In the genomic region with DNA sequence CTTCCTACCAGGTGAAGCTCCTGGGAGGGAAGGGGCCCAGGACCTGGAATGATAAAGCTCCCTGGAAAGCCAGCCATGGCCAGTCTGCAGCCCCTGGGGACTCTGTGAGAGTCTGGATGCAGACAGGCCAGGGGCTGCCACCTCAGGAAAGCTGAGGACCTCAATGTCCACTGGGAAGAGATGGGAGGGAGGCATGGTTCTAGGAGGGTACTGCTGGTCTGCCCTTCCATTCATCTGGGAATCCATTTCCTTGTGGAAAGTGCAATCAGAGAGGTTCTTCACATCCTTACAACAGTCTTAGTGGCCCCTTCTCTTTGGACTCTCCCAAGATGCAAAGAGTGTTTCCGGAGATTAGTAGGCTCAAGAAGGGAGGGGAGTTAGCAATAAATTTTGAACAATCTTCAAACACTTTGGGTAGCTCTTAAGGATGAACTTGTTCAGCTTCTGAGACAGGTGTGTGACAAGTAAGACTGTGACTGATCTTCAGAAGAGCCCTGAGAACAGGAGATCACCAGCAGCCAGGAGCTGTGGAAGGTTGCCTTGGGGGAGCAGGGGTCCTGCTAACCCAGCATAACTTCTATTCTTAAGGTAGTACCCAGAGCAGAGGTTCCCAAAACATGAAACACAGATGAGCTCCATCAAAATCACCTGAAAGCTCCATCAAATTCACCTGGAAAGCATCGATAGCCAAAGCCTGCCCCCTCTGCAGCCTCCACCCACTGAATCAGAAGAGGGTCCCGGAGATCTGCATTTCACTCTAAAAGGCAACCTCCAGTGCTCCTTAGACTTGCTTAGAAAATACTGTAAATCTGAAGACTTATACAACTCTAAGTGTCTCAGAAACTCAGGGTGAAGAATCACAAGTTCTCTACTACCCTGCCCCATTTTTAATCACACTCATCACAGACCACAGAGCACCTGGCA, we compare ENCODE assay signal across 13 cellular contexts. TPM values are rescaled to one million over a fixed set of nuclear protein-coding genes. Genes with fewer than 3 reads are reported as not detected.
A peak's percentile ranks its signal among the peaks of the same experiment; 100 is the strongest.
DNase-seq lines count a peak whose midpoint lies in the region; ATAC-seq, FAIRE-seq and TF ChIP-seq lines count a peak whose summit lies in the region.
"Had no signal": no experiment of that assay in that cellular context is flagged by ENCODE, and none has a peak within 500 bp of the region (broad histone marks: within the 10 kb centered on the region; RNA-seq: fewer than 3 reads in every experiment).

No MANE protein-coding gene starts in this region.

- in situ Hi-C loops in GM12878 (cut with MboI), result no loop called here

- no peaks in the 10 kb centered on the region for H4K20me1 ChIP-seq in GM12878 (ENCODE audit: control insufficient read depth, insufficient read depth)

- peak overlapping the region; percentile 74 for H3K4me3 ChIP-seq in Jurkat, Clone E6-1 (ENCODE audit: low read length)
- H3K4me3 ChIP-seq in GM12878, result peak overlapping the region; percentile 57; the same call in 1 of the 2 replicates
- no peak overlapping the region for H3K4me3 ChIP-seq in MG63

- H3K27me3 ChIP-seq in GM12878 (replicated peaks in 1 of 2; ENCODE audit: control insufficient read depth in 2 of 2, insufficient read depth in 2 of 2, low read length in 1 of 2) (no peaks in the 10 kb centered on the region), MG63 (no peaks in the 10 kb centered on the region)

- no peak for FAIRE-seq in GM12878 (lab: Jason Lieb, UNC)
- FAIRE-seq: astrocyte, endothelial cell of umbilical vein, urothelium cell line had no signal

- TF ChIP-seq POLR2A in GM12878 (IDR thresholded peaks at IDR 0.05; ENCODE audit: low read depth, low read length), result no peak

- peak overlapping the region; percentile 99 for H3K27ac Mint-ChIP-seq in stimulated activated effector memory CD8-positive, alpha-beta T cell treated with anti-CD3 and anti-CD28 coated beads, Interleukin-12 subunit alpha, Interleukin-12 subunit beta, amount 100 ng/mL, for 72 hours
- H3K27ac Mint-ChIP-seq in endothelial cell (ENCODE audit: unreplicated experiment), result no peak overlapping the region

- ATAC-seq in GM19351 (IDR thresholded peaks at IDR 0.05; ENCODE audit: unreplicated experiment), result peak; percentile 25
- peak; percentile 13; the same call in 2 of the 3 replicates for ATAC-seq in GM12878
- no peak for ATAC-seq in stimulated activated effector memory CD8-positive, alpha-beta T cell treated with anti-CD3 and anti-CD28 coated beads, Interleukin-12 subunit alpha, Interleukin-12 subunit beta, amount 100 ng/mL, for 72 hours
- no peak for ATAC-seq in sciatic nerve

- peak overlapping the region; percentile 96 for H3K27ac ChIP-seq in GM12878 (ENCODE audit: control insufficient read depth, insufficient read depth)

- CTCF ChIA-PET in GM12878 (lab: Yijun Ruan, JAX), result interaction anchor here (1.0 to 1.7 kb wide), 3 partner anchors 11 to 82 kb away, joined by 3 to 5 read pairs (median 3); no protein-coding TSS in a partner anchor

- peaks cover 15% of the 10 kb centered on the region for H3K79me2 ChIP-seq in GM12878 (ENCODE audit: control insufficient read depth, insufficient read depth, low read length)

- no peaks in the 10 kb centered on the region for H3K27me3 Mint-ChIP-seq in endothelial cell (ENCODE audit: unreplicated experiment)

- peak overlapping the region; percentile 93 for H3K4me2 ChIP-seq in GM12878 (ENCODE audit: control insufficient read depth, insufficient read depth)

- H3K9me3 Mint-ChIP-seq in stimulated activated effector memory CD8-positive, alpha-beta T cell treated with anti-CD3 and anti-CD28 coated beads, Interleukin-12 subunit alpha, Interleukin-12 subunit beta, amount 100 ng/mL, for 72 hours, result no peaks in the 10 kb centered on the region
- no peaks in the 10 kb centered on the region for H3K9me3 Mint-ChIP-seq in endothelial cell (ENCODE audit: unreplicated experiment)

- H3K4me1 Mint-ChIP-seq in stimulated activated effector memory CD8-positive, alpha-beta T cell treated with anti-CD3 and anti-CD28 coated beads, Interleukin-12 subunit alpha, Interleukin-12 subunit beta, amount 100 ng/mL, for 72 hours, result peaks cover 54% of the 10 kb centered on the region
- H3K4me1 Mint-ChIP-seq in endothelial cell (ENCODE audit: unreplicated experiment), result peaks cover 4% of the 10 kb centered on the region

- TF ChIP-seq RAD21 in GM12878 (IDR thresholded peaks at IDR 0.05; ENCODE audit: insufficient read depth, low read depth, low read length), result no peak

- no peak for TF ChIP-seq EP300 in GM12878 (IDR thresholded peaks at IDR 0.05; ENCODE audit: borderline replicate concordance in 1 of 2, control insufficient read depth in 1 of 2, low read depth in 2 of 2, low read length in 2 of 2)

- no TSS peak for BruUV-seq in GM12878 (replicated peaks; lab: Mats Ljungman, UMichigan)

- no peak for DNase-seq in Jurkat, Clone E6-1 (ENCODE audit: low read depth, low spot score)
- DNase-seq in GM12878 (ENCODE audit: low read depth, low spot score) (no peak), MG63 (no peak), sciatic nerve (ENCODE audit: low spot score) (no peak), endothelial cell (ENCODE audit: low spot score) (no peak)
- DNase-seq in stimulated activated effector memory CD8-positive, alpha-beta T cell treated with anti-CD3 and anti-CD28 coated beads, Interleukin-12 subunit alpha, Interleukin-12 subunit beta, amount 100 ng/mL, for 72 hours (ENCODE audit: low spot score in 2 of 2), result no peak
- DNase-seq: hippocampal formation, NCI-H2081, retina had no signal

- RAD21 ChIA-PET in GM12878 (lab: Charles Lee; ENCODE audit: unreplicated experiment), result interaction anchor here (1.2 to 1.8 kb wide), 2 partner anchors 30 to 138 kb away, joined by 3 to 4 read pairs; a partner anchor contains a TSS

- H3K4me1 ChIP-seq in GM12878 (ENCODE audit: control insufficient read depth, insufficient read depth, low read length), result peaks cover 14% of the 10 kb centered on the region

- peak overlapping the region; percentile 76 for H2AFZ ChIP-seq in GM12878 (ENCODE audit: control insufficient read depth, low read depth, low read length)

- H3K4me3 Mint-ChIP-seq in stimulated activated effector memory CD8-positive, alpha-beta T cell treated with anti-CD3 and anti-CD28 coated beads, Interleukin-12 subunit alpha, Interleukin-12 subunit beta, amount 100 ng/mL, for 72 hours, result peak overlapping the region; percentile 89
- H3K4me3 Mint-ChIP-seq in endothelial cell (ENCODE audit: unreplicated experiment), result no peak overlapping the region

- SMC1A ChIA-PET in GM12878 (lab: Charles Lee; ENCODE audit: uncharacterized antibody, unreplicated experiment), result interaction anchor here (1.0 to 1.9 kb wide), 11 partner anchors 10 to 138 kb away, joined by 3 to 7 read pairs (median 4); a partner anchor contains a TSS

- TF ChIP-seq CTCF in GM12878 (IDR thresholded peaks at IDR 0.05 in 2 of 3, conservative IDR thresholded peaks at IDR 0.05 in 1 of 3; ENCODE audit: control insufficient read depth in 2 of 3, extremely low read depth in 1 of 3, insufficient read depth in 1 of 3, low read depth in 3 of 3, low read length in 3 of 3) (no peak), endothelial cell (IDR thresholded peaks at IDR 0.05; ENCODE audit: unreplicated experiment) (no peak)

- peak overlapping the region; percentile 87; the same call in 1 of the 2 replicates for H3K9ac ChIP-seq in GM12878 (ENCODE audit: control insufficient read depth, insufficient read depth, low read length)

- H3K36me3 ChIP-seq in GM12878 (ENCODE audit: control insufficient read depth in 2 of 2, insufficient read depth in 2 of 2, low read length in 1 of 2) (0 out of 4 replicates have a peak, but pooled peaks cover 0 to 2% of the 10 kb centered on the region in 2 experiments), MG63 (no peaks in the 10 kb centered on the region)

- intact Hi-C loops in GM12878 (cut with micrococcal nuclease; ENCODE audit: unreplicated experiment), result no loop called here
- intact Hi-C loops in sciatic nerve (cut with DNase I), result loop anchor here (10.0 kb wide), 1 partner anchor 1490 kb away; no protein-coding TSS in a partner anchor

- H3K9me3 ChIP-seq in GM12878 (replicated peaks; ENCODE audit: control insufficient read depth, insufficient read depth, low read length), result no peaks in the 10 kb centered on the region
- H3K9me3 ChIP-seq in MG63, result no peaks in the 10 kb centered on the region

- POLR2A ChIA-PET in GM12878 (lab: Charles Lee), result interaction anchor here (1.1 to 1.7 kb wide), 3 partner anchors 9 to 22 kb away, joined by 3 to 5 read pairs (median 4); no protein-coding TSS in a partner anchor

- WGBS in GM12878 (ENCODE audit: insufficient coverage, insufficient replicate concordance, low lambda C conversion rate, missing lambda C conversion rate), result 33% methylated on average over 3 of the region's 3 CpGs

- peaks cover 48% of the 10 kb centered on the region for H3K36me3 Mint-ChIP-seq in stimulated activated effector memory CD8-positive, alpha-beta T cell treated with anti-CD3 and anti-CD28 coated beads, Interleukin-12 subunit alpha, Interleukin-12 subunit beta, amount 100 ng/mL, for 72 hours
- H3K36me3 Mint-ChIP-seq in endothelial cell (ENCODE audit: low read depth, unreplicated experiment), result no peaks in the 10 kb centered on the region

RNA-seq across cellular contexts. Expression of a gene that starts 0.6 kb away (rescaled TPM):
- polyA plus RNA-seq in Jurkat, Clone E6-1 (2012; ENCODE audit: insufficient read depth, insufficient read length), result 20.9 TPM
- total RNA-seq in GM12878 (2013; cell fraction: nucleolus; rRNA removed), result 1.4 and 1.8 TPM in 2 replicates
- 10.9 and 11.1 TPM in 2 replicates for total RNA-seq in GM12878 (2014; rRNA removed)
- 13.5 and 14.5 TPM in 2 replicates for total RNA-seq in GM12878 (2014; rRNA removed; fragmentation: Illumina TruSeq; extraction: Trizol)
- total RNA-seq in GM12878 (2021), result 9.7 and 11.6 TPM in 2 replicates
- 5.3 TPM for polyA plus RNA-seq in GM12878 (2011; ENCODE audit: low read depth)
- 2.0 and 2.1 TPM in 2 replicates for polyA plus RNA-seq in GM12878 (2011; rRNA removed)
- 2.0 and 2.1 TPM in 2 replicates for polyA plus RNA-seq in GM12878 (2011; cell fraction: cytosol; rRNA removed)
- 0.51 and 0.79 TPM in 2 replicates for polyA plus RNA-seq in GM12878 (2011; cell fraction: nucleus; rRNA removed)
- 6.2 and 8.2 TPM in 2 replicates for polyA plus RNA-seq in GM12878 (2012)
- polyA plus RNA-seq in GM12878 (2014; fragmentation: Illumina TruSeq; extraction: Trizol), result 14.6 and 15.0 TPM in 2 replicates
- 1 to 10 TPM; 5.2 to 6.9 TPM for polyA plus RNA-seq in GM12878 (2014; fragmentation: Nextera tagmentation; extraction: Ambion mirVana)
- 9.9 and 10.9 TPM in 2 replicates for polyA plus RNA-seq in GM12878 (2014; rRNA removed)
- 1 to 10 TPM; 6.6 to 8.0 TPM for polyA plus RNA-seq in GM12878 (2016; fragmentation: Nextera tagmentation; extraction: Ambion mirVana)
- 4.0 and 4.1 TPM in 2 replicates for polyA minus RNA-seq in GM12878 (2011; rRNA and poly(A)+ RNA removed)
- 1.8 and 3.7 TPM in 2 replicates for polyA minus RNA-seq in GM12878 (2011; cell fraction: cytosol; rRNA and poly(A)+ RNA removed)
- 1.3 and 1.8 TPM in 2 replicates for polyA minus RNA-seq in GM12878 (2011; cell fraction: nucleus; rRNA and poly(A)+ RNA removed)
- total RNA-seq in MG63 (2014; rRNA removed; shearing (Covaris generic); ENCODE audit: low replicate concordance), result not detected in 2 replicates
- total RNA-seq in sciatic nerve, result 1.6 TPM
- total RNA-seq in endothelial cell (ENCODE audit: unreplicated experiment), result not detected
- total RNA-seq: astrocyte, endothelial cell of umbilical vein had no signal
- polyA plus RNA-seq: endothelial cell of umbilical vein had no signal

RNA-seq across cellular contexts. Expression of a gene that starts 31.1 kb away (rescaled TPM):
- polyA plus RNA-seq in Jurkat, Clone E6-1 (2012; ENCODE audit: insufficient read depth, insufficient read length), result 1.4 TPM
- 53.2 and 58.4 TPM in 2 replicates for total RNA-seq in GM12878 (2013; cell fraction: nucleolus; rRNA removed)
- total RNA-seq in GM12878 (2014; rRNA removed) (10.3 and 12.2 TPM in 2 replicates), GM12878 (2014; rRNA removed; fragmentation: Illumina TruSeq; extraction: Trizol) (8.1 and 9.9 TPM in 2 replicates), GM12878 (2021) (13.7 and 15.9 TPM in 2 replicates), sciatic nerve (52.3 TPM), endothelial cell (ENCODE audit: unreplicated experiment) (30.3 TPM)
- polyA plus RNA-seq in GM12878 (2011; ENCODE audit: low read depth), result 1.6 TPM
- polyA plus RNA-seq in GM12878 (2011; rRNA removed) (8.5 and 11.7 TPM in 2 replicates), GM12878 (2014; fragmentation: Illumina TruSeq; extraction: Trizol) (5.2 and 8.8 TPM in 2 replicates), GM12878 (2014; fragmentation: Nextera tagmentation; extraction: Ambion mirVana) (under 1 TPM; 0.13 to 0.63 TPM), GM12878 (2014; rRNA removed) (3.4 and 4.4 TPM in 2 replicates), GM12878 (2016; fragmentation: Nextera tagmentation; extraction: Ambion mirVana) (1 to 10 TPM in 1 of 2 experiments, under 1 TPM in 1; 0.71 to 1.5 TPM)
- 6.2 and 8.4 TPM in 2 replicates for polyA plus RNA-seq in GM12878 (2011; cell fraction: cytosol; rRNA removed)
- polyA plus RNA-seq in GM12878 (2011; cell fraction: nucleus; rRNA removed), result 26.8 and 34.7 TPM in 2 replicates
- 2.1 and 2.2 TPM in 2 replicates for polyA plus RNA-seq in GM12878 (2012)
- 30.8 and 31.2 TPM in 2 replicates for polyA minus RNA-seq in GM12878 (2011; rRNA and poly(A)+ RNA removed)
- polyA minus RNA-seq in GM12878 (2011; cell fraction: cytosol; rRNA and poly(A)+ RNA removed), result 6.3 and 7.7 TPM in 2 replicates
- 35.4 and 39.3 TPM in 2 replicates for polyA minus RNA-seq in GM12878 (2011; cell fraction: nucleus; rRNA and poly(A)+ RNA removed)
- 2.4 and 2.5 TPM in 2 replicates for total RNA-seq in MG63 (2014; rRNA removed; shearing (Covaris generic); ENCODE audit: low replicate concordance)

RNA-seq across cellular contexts. Expression of a gene that starts 31.1 kb away (rescaled TPM):
- polyA plus RNA-seq in Jurkat, Clone E6-1 (2012; ENCODE audit: insufficient read depth, insufficient read length), result 70.1 TPM
- total RNA-seq in GM12878 (2013; cell fraction: nucleolus; rRNA removed), result 223 and 228 TPM in 2 replicates
- total RNA-seq in GM12878 (2014; rRNA removed) (61.2 and 70.2 TPM in 2 replicates), GM12878 (2014; rRNA removed; fragmentation: Illumina TruSeq; extraction: Trizol) (69.9 and 75.5 TPM in 2 replicates), GM12878 (2021) (59.2 and 60.4 TPM in 2 replicates), sciatic nerve (84.7 TPM), endothelial cell (ENCODE audit: unreplicated experiment) (85.9 TPM)
- 55.4 TPM for polyA plus RNA-seq in GM12878 (2011; ENCODE audit: low read depth)
- polyA plus RNA-seq in GM12878 (2011; rRNA removed) (123 and 175 TPM in 2 replicates), GM12878 (2014; fragmentation: Illumina TruSeq; extraction: Trizol) (88.2 and 93.7 TPM in 2 replicates), GM12878 (2014; fragmentation: Nextera tagmentation; extraction: Ambion mirVana) (10 to 100 TPM; 21.1 to 22.7 TPM), GM12878 (2014; rRNA removed) (54.7 and 62.4 TPM in 2 replicates), GM12878 (2016; fragmentation: Nextera tagmentation; extraction: Ambion mirVana) (10 to 100 TPM; 43.6 to 45.4 TPM)
- polyA plus RNA-seq in GM12878 (2011; cell fraction: cytosol; rRNA removed), result 63.3 and 74.1 TPM in 2 replicates
- polyA plus RNA-seq in GM12878 (2011; cell fraction: nucleus; rRNA removed), result 146 and 198 TPM in 2 replicates
- polyA plus RNA-seq in GM12878 (2012), result 61.7 and 76.5 TPM in 2 replicates
- polyA minus RNA-seq in GM12878 (2011; rRNA and poly(A)+ RNA removed), result 77.5 and 81.6 TPM in 2 replicates
- polyA minus RNA-seq in GM12878 (2011; cell fraction: cytosol; rRNA and poly(A)+ RNA removed), result 31.9 and 36.8 TPM in 2 replicates
- polyA minus RNA-seq in GM12878 (2011; cell fraction: nucleus; rRNA and poly(A)+ RNA removed), result 62.1 and 67.5 TPM in 2 replicates
- 50.6 and 64.0 TPM in 2 replicates for total RNA-seq in MG63 (2014; rRNA removed; shearing (Covaris generic); ENCODE audit: low replicate concordance)

Comparison
In these comparisons a context has a peak if more than half of its experiments do, and no peak if none do; other contexts are left out.
1. ATAC-seq: peak in GM19351 (single experiment) and GM12878 (single experiment); none in stimulated activated effector memory CD8-positive, alpha-beta T cell treated with anti-CD3 and anti-CD28 coated beads, Interleukin-12 subunit alpha, Interleukin-12 subunit beta, amount 100 ng/mL, for 72 hours (single experiment) and sciatic nerve (single experiment).